ENCODE assay signal across 8 cellular contexts in the genomic region with DNA sequence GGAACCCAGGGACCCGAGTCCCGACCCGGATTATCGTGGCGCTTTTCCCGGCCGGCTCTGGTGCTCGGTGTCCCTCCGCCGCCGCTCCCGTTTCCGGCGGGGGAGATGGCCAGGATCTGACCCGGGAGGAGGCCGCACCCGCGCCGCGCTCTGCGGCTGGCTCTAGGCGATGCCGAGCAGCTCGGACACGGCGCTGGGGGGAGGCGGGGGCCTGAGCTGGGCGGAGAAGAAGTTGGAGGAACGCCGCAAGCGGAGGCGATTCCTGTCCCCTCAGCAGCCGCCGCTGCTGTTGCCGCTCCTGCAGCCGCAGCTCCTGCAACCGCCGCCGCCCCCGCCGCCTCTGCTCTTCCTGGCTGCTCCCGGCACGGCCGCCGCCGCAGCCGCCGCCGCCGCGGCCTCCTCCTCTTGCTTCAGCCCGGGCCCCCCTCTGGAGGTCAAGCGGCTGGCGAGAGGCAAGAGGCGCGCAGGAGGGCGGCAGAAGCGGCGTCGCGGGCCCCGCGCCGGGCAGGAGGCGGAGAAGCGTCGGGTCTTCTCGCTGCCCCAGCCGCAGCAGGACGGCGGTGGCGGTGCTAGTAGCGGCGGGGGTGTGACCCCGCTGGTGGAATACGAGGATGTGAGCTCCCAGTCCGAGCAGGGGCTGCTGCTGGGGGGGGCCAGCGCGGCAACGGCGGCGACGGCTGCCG. TPM values are rescaled to one million over a fixed set of nuclear protein-coding genes. Genes with fewer than 3 reads are reported as not detected.
DNase-seq lines count a peak whose midpoint lies in the region; ATAC-seq and TF ChIP-seq lines count a peak whose summit lies in the region.

No MANE protein-coding gene starts in this region.

- TF ChIP-seq EP300 in ovary (IDR thresholded peaks at IDR 0.05) (no peak), upper lobe of left lung (IDR thresholded peaks at IDR 0.05) (no peak)

- H3K4me1 Mint-ChIP-seq in activated naive CD4-positive, alpha-beta T cell treated with anti-CD3 and anti-CD28 coated beads, Interleukin-2, amount 50 U/mL, for 24 hours, result peaks cover 48% of the 10 kb centered on the region

- H3K4me3 ChIP-seq in ovary, result peak overlapping the region; percentile 92
- H3K4me3 ChIP-seq in upper lobe of left lung, result peak overlapping the region; percentile 72 to 93 (median 89)

- ATAC-seq in GM21528 (IDR thresholded peaks at IDR 0.05; ENCODE audit: low FRiP score, unreplicated experiment) (peak; percentile 6), upper lobe of left lung (ENCODE audit: low FRiP score in 2 of 2) (peak in 1 of 2 donors; percentile 37), GM18511 (IDR thresholded peaks at IDR 0.05; ENCODE audit: unreplicated experiment) (no peak)

- peak overlapping the region; percentile 84 for H3K27ac Mint-ChIP-seq in activated naive CD4-positive, alpha-beta T cell treated with anti-CD3 and anti-CD28 coated beads, Interleukin-2, amount 50 U/mL, for 24 hours

- CTCF ChIA-PET in RWPE1 (lab: Yijun Ruan, JAX), result interaction anchor here (0.6 kb wide), 1 partner anchor 266 kb away, joined by 4 read pairs; no protein-coding TSS in a partner anchor

- peaks cover 2% of the 10 kb centered on the region for H3K36me3 Mint-ChIP-seq in activated naive CD4-positive, alpha-beta T cell treated with anti-CD3 and anti-CD28 coated beads, Interleukin-2, amount 50 U/mL, for 24 hours

- POLR2A ChIA-PET in RWPE1 (lab: Yijun Ruan, JAX; ENCODE audit: low non-redundant PET), result interaction anchor here (0.6 kb wide), 1 partner anchor 255 kb away, joined by 3 read pairs; no protein-coding TSS in a partner anchor

- 1% methylated on average over 59 to 84 of the region's 84 CpGs for WGBS in ovary, 3 donors
- WGBS in upper lobe of left lung, 2 donors, result 1% methylated on average over 20 of the region's 84 CpGs; no CpG with 5 or more reads in 1 of the 2 donors

- no peaks in the 10 kb centered on the region for H3K27me3 ChIP-seq in ovary
- H3K27me3 ChIP-seq in upper lobe of left lung, result no peaks in the 10 kb centered on the region

- H3K9me3 Mint-ChIP-seq in activated naive CD4-positive, alpha-beta T cell treated with anti-CD3 and anti-CD28 coated beads, Interleukin-2, amount 50 U/mL, for 24 hours, result no peaks in the 10 kb centered on the region

- DNase-seq in AG08396 (ENCODE audit: low spot score) (peak; percentile 48), RWPE1 (ENCODE audit: low spot score) (peak; percentile 20), head of caudate nucleus (peak in 36 of 42 donors; percentile 21 to 76 (median 51)), ovary (peak in 1 of 5 donors; percentile 67), upper lobe of left lung (peak; percentile 40 to 93)

- H3K36me3 ChIP-seq in ovary (no peaks in the 10 kb centered on the region), upper lobe of left lung (no peaks in the 10 kb centered on the region)

- H3K9me3 ChIP-seq in ovary, result no peaks in the 10 kb centered on the region
- no peaks in the 10 kb centered on the region for H3K9me3 ChIP-seq in upper lobe of left lung

- TF ChIP-seq CTCF in RWPE1 (conservative IDR thresholded peaks at IDR 0.05; ENCODE audit: low read depth), result no peak
- TF ChIP-seq CTCF in ovary (IDR thresholded peaks at IDR 0.05), result no peak
- TF ChIP-seq CTCF in upper lobe of left lung (IDR thresholded peaks at IDR 0.05), result no peak

- intact Hi-C loops in head of caudate nucleus (cut with DNase I), result loop anchor here (5.0 kb wide), 1 partner anchor 102 kb away; no protein-coding TSS in a partner anchor
- intact Hi-C loops in ovary (cut with DNase I), result loop anchor here in 1 of 4 donors (1.0 to 5.0 kb wide), 2 partner anchors 112 to 184 kb away; a partner anchor contains a TSS

- H3K27me3 Mint-ChIP-seq in activated naive CD4-positive, alpha-beta T cell treated with anti-CD3 and anti-CD28 coated beads, Interleukin-2, amount 50 U/mL, for 24 hours, result no peaks in the 10 kb centered on the region

- H3K27ac ChIP-seq in RWPE1 (peak overlapping the region; percentile 99), ovary (peak overlapping the region; percentile 80 to 99), upper lobe of left lung (peak overlapping the region; percentile 98 to 100 (median 99))

- peak; percentile 11 for TF ChIP-seq POLR2A in ovary (IDR thresholded peaks at IDR 0.05)
- TF ChIP-seq POLR2A in upper lobe of left lung (IDR thresholded peaks at IDR 0.05), result no peak

- H3K4me1 ChIP-seq in ovary (ENCODE audit: insufficient read depth) (peaks cover 5% of the 10 kb centered on the region), upper lobe of left lung (peaks cover 24 to 43% (median 32%) of the 10 kb centered on the region in 4 donors)

- H3K4me3 Mint-ChIP-seq in activated naive CD4-positive, alpha-beta T cell treated with anti-CD3 and anti-CD28 coated beads, Interleukin-2, amount 50 U/mL, for 24 hours, result peak overlapping the region; percentile 98

RNA-seq across cellular contexts. Expression of a gene that starts 0.6 kb away (rescaled TPM):
- total RNA-seq in ovary (100 to 1,000 TPM in 1 of 7 donors, 10 to 100 TPM in 6; 62.7 to 124 (median 81.3) TPM), upper lobe of left lung (100 to 1,000 TPM in 2 of 6 donors, 10 to 100 TPM in 4; 39.0 to 145 (median 77.3) TPM)
- 10 to 100 TPM; 25.9 to 61.5 TPM for polyA plus RNA-seq in ovary
